Comparison of ENCODE assay signal across 8 cellular contexts in the genomic region with DNA sequence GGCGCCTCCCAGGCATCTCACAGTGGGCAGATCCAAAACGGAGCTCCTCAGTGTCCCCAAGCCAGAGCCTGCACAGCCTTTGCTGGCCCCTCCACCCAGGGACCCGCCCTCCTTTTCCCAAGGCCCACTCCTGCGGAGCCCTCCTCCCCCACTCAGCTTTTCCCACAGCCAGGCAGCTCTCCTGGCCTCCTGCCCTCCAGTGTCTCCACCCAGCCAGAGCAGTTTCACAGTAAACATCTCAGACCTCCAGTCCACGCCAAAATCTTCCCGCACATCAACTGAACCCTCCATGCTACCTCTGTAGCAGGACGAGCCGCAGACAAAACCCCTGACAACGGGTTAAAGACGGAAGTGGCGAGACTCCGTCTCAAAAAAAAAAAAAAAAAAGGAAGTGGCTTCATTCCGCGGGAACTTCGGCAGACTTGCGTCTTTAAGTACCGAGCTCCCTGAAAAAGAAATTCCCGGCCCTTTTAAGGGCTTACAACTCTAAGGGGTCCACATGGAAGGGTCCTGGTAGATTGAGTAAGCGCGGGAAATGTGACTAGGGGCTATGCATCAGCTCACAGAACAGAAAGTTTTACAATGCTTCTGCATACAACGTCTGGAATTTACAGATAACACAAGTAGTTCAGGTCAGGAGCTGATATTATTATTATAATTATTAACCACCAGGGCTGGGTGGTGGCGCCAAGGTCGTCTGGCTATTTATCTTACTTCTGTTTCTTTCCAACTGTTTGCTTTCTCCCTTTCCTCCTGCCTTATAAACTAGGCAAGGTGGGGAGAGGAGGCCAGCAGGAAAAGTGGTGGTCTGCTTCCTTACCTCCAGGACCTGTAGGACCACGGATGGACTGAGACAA. TPM values are rescaled to one million over a fixed set of nuclear protein-coding genes. Genes with fewer than 3 reads are reported as not detected.
DNase-seq lines count a peak whose midpoint lies in the region; ATAC-seq and TF ChIP-seq lines count a peak whose summit lies in the region.

No MANE protein-coding gene starts in this region.

- in situ Hi-C loops in G401 (cut with HindIII; ENCODE audit: low sequenced_read_pairs) = no loop called here

- H3K4me2 ChIP-seq in KMS-11 = peak overlapping the region; percentile 53

- H3K79me2 ChIP-seq in KMS-11 (ENCODE audit: insufficient read depth, low read depth) = no peaks in the 10 kb centered on the region

- no peak overlapping the region; the same call in 1 of the 2 replicates for H3K9ac ChIP-seq in KMS-11

- TF ChIP-seq CTCF in C4-2B (conservative IDR thresholded peaks at IDR 0.05) = no peak
- no peak for TF ChIP-seq CTCF in KMS-11 (conservative IDR thresholded peaks at IDR 0.05; ENCODE audit: low read depth, low read length)
- no peak for TF ChIP-seq CTCF in left lung (IDR thresholded peaks at IDR 0.05)
- TF ChIP-seq CTCF in GM20000 (IDR thresholded peaks at IDR 0.05; ENCODE audit: extremely low read depth, missing control alignments) = no peak

- no peaks in the 10 kb centered on the region for H3K9me3 ChIP-seq in left lung

- intact Hi-C loops in left lung (cut with DNase I) = no loop called here

- peaks cover 16% of the 10 kb centered on the region for H3K4me1 ChIP-seq in KMS-11 (ENCODE audit: low read depth, poor library complexity, severe bottlenecking)
- peaks cover 20 to 38% of the 10 kb centered on the region in 2 donors for H3K4me1 ChIP-seq in left lung

- H3K36me3 ChIP-seq in KMS-11 (ENCODE audit: insufficient read depth) (no peaks in the 10 kb centered on the region), left lung (no peaks in the 10 kb centered on the region)

- peak; percentile 16 for DNase-seq in activated effector memory CD4-positive, alpha-beta T cell treated with Interleukin-2 at 50 U/mL for 16 hours
- DNase-seq in left lung (peak; percentile 48 to 63), G401 (ENCODE audit: low spot score) (no peak), inferior parietal cortex (ENCODE audit: extremely low spot score) (no peak), GM20000 (ENCODE audit: low spot score) (no peak)

- no peaks in the 10 kb centered on the region for H4K20me1 ChIP-seq in KMS-11 (ENCODE audit: insufficient read depth)

- H3K27ac ChIP-seq in C4-2B (peak overlapping the region; percentile 92), KMS-11 (no peak overlapping the region), left lung (peak overlapping the region; percentile 67 to 77)

- ATAC-seq in left lung (peak; percentile 43), GM18517 (IDR thresholded peaks at IDR 0.05; ENCODE audit: unreplicated experiment) (no peak)

- H3K27me3 ChIP-seq in KMS-11 (ENCODE audit: insufficient read depth, low read depth) = peaks cover 92% of the 10 kb centered on the region
- peaks cover 0 to 30% of the 10 kb centered on the region in 2 donors for H3K27me3 ChIP-seq in left lung

- H3K4me3 ChIP-seq in KMS-11 (IDR thresholded peaks at IDR 0.05; ENCODE audit: insufficient read depth, low read depth, low read length) = no peak overlapping the region
- H3K4me3 ChIP-seq in left lung = peak overlapping the region; percentile 15 to 84

- H2AFZ ChIP-seq in KMS-11 (ENCODE audit: low read depth) = peak overlapping the region; percentile 80

RNA-seq across cellular contexts. Expression of gene GRIN1, which starts 11.4 kb away (rescaled TPM):
- under 1 TPM; 0.17 to 0.55 TPM for total RNA-seq in left lung
- total RNA-seq in G401 (2014; rRNA removed; shearing (Covaris generic)) = not detected in 2 replicates

RNA-seq across cellular contexts. Expression of gene DPP7, which starts 13.0 kb away (rescaled TPM):
- total RNA-seq in left lung = 100 to 1,000 TPM; 144 to 165 TPM
- total RNA-seq in G401 (2014; rRNA removed; shearing (Covaris generic)) = 1.2 and 3.0 TPM in 2 replicates

RNA-seq across cellular contexts. Expression of gene MAN1B1, which starts 40.7 kb away (rescaled TPM):
- total RNA-seq in left lung = 10 to 100 TPM; 51.5 to 54.9 TPM
- total RNA-seq in G401 (2014; rRNA removed; shearing (Covaris generic)) = 67.0 and 73.9 TPM in 2 replicates

RNA-seq across cellular contexts. Expression of gene LRRC26, which starts 42.3 kb away (rescaled TPM):
- total RNA-seq in left lung = under 1 TPM in 1 of 2 donors, not detected in 1; 0.55 TPM
- total RNA-seq in G401 (2014; rRNA removed; shearing (Covaris generic)) = 1.3 TPM in 1 of 2 replicates, not detected in the other

RNA-seq across cellular contexts. Expression of gene TMEM210, which starts 44.3 kb away (rescaled TPM):
- not detected for total RNA-seq in left lung
- not detected in 2 replicates for total RNA-seq in G401 (2014; rRNA removed; shearing (Covaris generic))

Comparison
In these comparisons a context has a peak if more than half of its experiments do, and no peak if none do; other contexts are left out.
1. DNase-seq: peak in activated effector memory CD4-positive, alpha-beta T cell treated with Interleukin-2 at 50 U/mL for 16 hours (single experiment) and left lung (2 of 2); none in G401 (single experiment), inferior parietal cortex (single experiment) and GM20000 (single experiment).
2. RNA of gene DPP7, which starts 13.0 kb away (total RNA-seq): 144 to 165 TPM in left lung; 1.2 to 3.0 TPM in G401; every median in the first group is over 10 times any median in the second.